In the genomic region with DNA sequence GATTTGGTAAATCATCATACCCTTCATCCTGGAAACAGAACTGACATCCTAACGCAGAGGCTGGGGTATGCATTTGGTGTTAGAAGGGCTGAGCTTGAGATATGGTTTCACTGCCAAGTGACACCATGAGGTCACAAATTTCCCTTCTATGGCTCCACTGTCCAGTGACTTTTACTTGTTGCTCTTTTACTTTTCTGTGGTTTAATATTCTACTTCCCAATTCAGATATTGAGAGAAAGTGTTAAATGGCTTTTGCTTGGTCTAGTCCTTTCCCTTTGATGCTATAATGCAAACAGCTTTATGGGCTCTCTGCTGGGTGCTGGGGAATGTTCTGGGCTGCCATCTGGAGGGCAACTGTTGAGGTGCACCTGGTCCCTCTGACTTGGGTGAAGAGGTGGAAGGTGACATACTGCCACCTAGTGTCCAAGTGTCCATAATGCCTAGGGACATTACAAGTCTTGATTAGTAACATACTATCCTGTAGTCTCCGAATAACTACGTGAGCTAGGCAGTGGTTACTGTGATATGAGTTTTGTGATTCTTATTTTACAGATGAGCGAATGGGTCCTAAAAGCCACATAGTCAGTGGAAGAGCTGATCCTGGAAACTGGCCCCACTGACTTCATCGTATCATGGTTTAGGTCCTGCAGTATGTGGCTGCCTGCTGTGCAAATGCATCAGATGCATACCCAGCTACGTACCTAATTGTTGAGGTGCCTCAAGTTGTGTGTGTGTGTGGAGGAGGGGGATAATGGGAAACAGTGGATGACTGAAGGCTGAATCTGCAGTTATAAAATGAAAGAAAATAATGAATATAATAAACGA, we compare ENCODE assay signal across 8 cellular contexts.
DNase-seq lines count a peak whose midpoint lies in the region; ATAC-seq and TF ChIP-seq lines count a peak whose summit lies in the region.

No MANE protein-coding gene starts in this region.

- no peak for TF ChIP-seq POLR2A in uterus (IDR thresholded peaks at IDR 0.05)

- H3K27ac ChIP-seq in SJSA1 (no peak overlapping the region), uterus (no peak overlapping the region)

- DNase-seq in GM12865 (ENCODE audit: low read depth) (peak; percentile 95), NCI-H1092 (lab: John Stamatoyannopoulos, UW) (peak; percentile 82), SJSA1 (ENCODE audit: low read depth in 1 of 2, low spot score in 2 of 2) (peak; percentile 72 to 86), glomerular visceral epithelial cell (ENCODE audit: extremely low spot score) (peak; percentile 88), posterior cingulate gyrus (peak; percentile 45 to 95 (median 76)), uterus (peak; percentile 56 to 62)
- peak; percentile 3 to 52 (median 26) for DNase-seq in activated naive CD4-positive, alpha-beta T cell (lab: John Stamatoyannopoulos, UW)

- H3K9me3 ChIP-seq in SJSA1 (replicated peaks) (no peaks in the 10 kb centered on the region), uterus (no peaks in the 10 kb centered on the region)

- H3K36me3 ChIP-seq in SJSA1, result no peaks in the 10 kb centered on the region
- H3K36me3 ChIP-seq in uterus, result no peaks in the 10 kb centered on the region

- H3K27me3 ChIP-seq in SJSA1 (replicated peaks) (0 out of 2 replicates have a peak, but pooled peaks cover 5% of the 10 kb centered on the region), uterus (no peaks in the 10 kb centered on the region)

- intact Hi-C loops in posterior cingulate gyrus (cut with DNase I), result loop anchor here (1.0 to 5.0 kb wide), 2 partner anchors 45 to 185 kb away; no protein-coding TSS in a partner anchor
- intact Hi-C loops in uterus (cut with DNase I; ENCODE audit: low total_unique reads), result no loop called here

- TF ChIP-seq CTCF in GM12865 (IDR thresholded peaks at IDR 0.05; ENCODE audit: insufficient read depth, low read depth, low read length, missing control alignments), result peak; percentile 98
- TF ChIP-seq CTCF in uterus (IDR thresholded peaks at IDR 0.05), result peak; percentile 78 to 88 (median 85)

- no peaks in the 10 kb centered on the region for H3K4me1 ChIP-seq in SJSA1 (replicated peaks)
- H3K4me1 ChIP-seq in uterus, result no peaks in the 10 kb centered on the region

- ATAC-seq in HG02623 (IDR thresholded peaks at IDR 0.05; ENCODE audit: unreplicated experiment), result peak; percentile 82

- H3K4me3 ChIP-seq in GM12865 (ENCODE audit: low read depth, low read length) (no peak overlapping the region), SJSA1 (no peak overlapping the region), uterus (no peak overlapping the region)

Comparison
In these comparisons a context has a peak if more than half of its experiments do, and no peak if none do; other contexts are left out.
1. DNase-seq: peak in every context shown above with its lines; median percentile 95 in GM12865; 88 in glomerular visceral epithelial cell; 82 in NCI-H1092; 79 in SJSA1; 76 in posterior cingulate gyrus; 59 in uterus; 26 in activated naive CD4-positive, alpha-beta T cell.